Comparison of ENCODE assay signal across 8 cellular contexts in the genomic region with DNA sequence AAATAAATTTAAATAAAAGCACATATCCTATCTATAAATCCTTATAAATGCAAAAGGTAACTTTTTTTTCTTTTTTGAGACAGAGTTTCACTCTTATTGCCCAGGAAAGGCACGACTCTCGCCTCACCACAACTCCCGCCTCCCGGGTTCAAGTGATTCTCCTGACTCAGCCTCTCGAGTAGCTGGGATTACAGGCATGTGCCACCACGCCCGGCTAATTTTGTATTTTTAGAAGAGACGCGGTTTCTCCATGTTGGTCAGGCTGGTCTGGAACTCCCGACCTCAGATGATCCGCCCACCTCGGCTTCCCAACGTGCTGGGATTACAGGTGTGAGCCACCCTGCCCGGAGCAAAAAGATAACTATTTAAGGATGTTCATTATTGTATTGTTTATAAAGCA. TPM values are rescaled to one million over a fixed set of nuclear protein-coding genes. Genes with fewer than 3 reads are reported as not detected.
DNase-seq lines count a peak whose midpoint lies in the region; ATAC-seq and TF ChIP-seq lines count a peak whose summit lies in the region.
"Not testable (repeated sequence)": the region's sequence is repeated elsewhere in the genome, so short reads cannot be mapped to it uniquely, and the experiment has no call there.

No MANE protein-coding gene starts in this region.

- TF ChIP-seq CTCF in DOHH2 (IDR thresholded peaks at IDR 0.05; ENCODE audit: low read depth, low read length, poor library complexity, severe bottlenecking); MCF 10A (IDR thresholded peaks at IDR 0.05; ENCODE audit: unreplicated experiment); nephron (IDR thresholded peaks at IDR 0.05; ENCODE audit: unreplicated experiment in 3 of 3); type B pancreatic cell (conservative IDR thresholded peaks at IDR 0.05): not testable (repeated sequence)

- H3K4me1 ChIP-seq in DOHH2 (ENCODE audit: control insufficient read depth, low read length) = peaks cover 35% of the 10 kb centered on the region

- ATAC-seq in T-cell (replicated peaks in 1 of 4); activated T-helper 17 cell treated with anti-CD3 and anti-CD28 coated beads, Interleukin-2, amount 50 U/mL, for 72 hours (replicated peaks): not testable (repeated sequence)

- H3K27me3 ChIP-seq in DOHH2 (ENCODE audit: control insufficient read depth, low read length) = not testable (repeated sequence)

- CTCF ChIA-PET in T-cell (lab: Charles Lee) = not testable (repeated sequence)
- CTCF ChIA-PET in activated CD4-positive, alpha-beta memory T cell treated with anti-CD3 and anti-CD28 coated beads, Interleukin-2, amount 10 ng/mL, durations not matched to agents 7 days and 5 days (lab: Charles Lee) = interaction anchor here (1.0 to 5.7 kb wide), 5 partner anchors 18 to 143 kb away, joined by 4 to 36 read pairs (median 10); a partner anchor contains a TSS
- CTCF ChIA-PET in MCF 10A (lab: Yijun Ruan, JAX) = interaction anchor here (0.6 to 3.0 kb wide), 3 partner anchors 12 to 76 kb away, joined by 3 to 13 read pairs (median 4); a partner anchor contains a TSS

- not testable (repeated sequence) for DNase-seq in T-cell; MCF 10A (ENCODE audit: unreplicated experiment); immature natural killer cell; type B pancreatic cell (ENCODE audit: extremely low spot score, unreplicated experiment)
- DNase-seq in activated CD4-positive, alpha-beta memory T cell treated with anti-CD3 and anti-CD28 coated beads, Interleukin-2, amount 10 ng/mL, durations not matched to agents 7 days and 5 days = peak; percentile 9

- H3K27ac Mint-ChIP-seq in T-cell (peak overlapping the region; percentile 96 to 98), MCF 10A (ENCODE audit: low read depth, unreplicated experiment) (peak overlapping the region; percentile 94), immature natural killer cell (peak overlapping the region in 3 of 6 donors; percentile 90 to 97 (median 96)), nephron (peak overlapping the region; percentile 98 to 100 (median 100)), type B pancreatic cell (peak overlapping the region; percentile 98)
- peak overlapping the region; percentile 93 for H3K27ac Mint-ChIP-seq in activated CD4-positive, alpha-beta memory T cell treated with anti-CD3 and anti-CD28 coated beads, Interleukin-2, amount 10 ng/mL, durations not matched to agents 7 days and 5 days
- peak overlapping the region; percentile 89 for H3K27ac Mint-ChIP-seq in activated T-helper 17 cell treated with anti-CD3 and anti-CD28 coated beads, Interleukin-2, amount 50 U/mL, for 72 hours

- not testable (repeated sequence) for H3K27me3 Mint-ChIP-seq in T-cell; activated CD4-positive, alpha-beta memory T cell treated with anti-CD3 and anti-CD28 coated beads, Interleukin-2, amount 10 ng/mL, durations not matched to agents 7 days and 5 days; activated T-helper 17 cell treated with anti-CD3 and anti-CD28 coated beads, Interleukin-2, amount 50 U/mL, for 72 hours; MCF 10A (ENCODE audit: insufficient read depth, unreplicated experiment); nephron (ENCODE audit: low read depth); type B pancreatic cell
- peaks cover 6 to 18% (median 7%) of the 10 kb centered on the region in 3 donors for H3K27me3 Mint-ChIP-seq in immature natural killer cell (ENCODE audit: low read depth in 3 of 3)

- H3K79me2 ChIP-seq in DOHH2 (ENCODE audit: control insufficient read depth, low read length) = peaks cover 29% of the 10 kb centered on the region

- intact Hi-C loops in MCF 10A (cut with micrococcal nuclease) = not testable (repeated sequence)

- not testable (repeated sequence) for H3F3A ChIP-seq in DOHH2 (ENCODE audit: control insufficient read depth, insufficient read depth)

- peaks cover 28% of the 10 kb centered on the region for H3K36me3 ChIP-seq in DOHH2 (ENCODE audit: control insufficient read depth, low read length)

- H3K4me3 Mint-ChIP-seq in T-cell (peak overlapping the region; percentile 89 to 97 (median 91)), MCF 10A (ENCODE audit: unreplicated experiment) (peak overlapping the region; percentile 95), immature natural killer cell (peak overlapping the region in 4 of 5 donors; percentile 33 to 91 (median 90)), nephron (peak overlapping the region; percentile 91 to 96 (median 92)), type B pancreatic cell (peak overlapping the region; percentile 94)
- H3K4me3 Mint-ChIP-seq in activated CD4-positive, alpha-beta memory T cell treated with anti-CD3 and anti-CD28 coated beads, Interleukin-2, amount 10 ng/mL, durations not matched to agents 7 days and 5 days = peak overlapping the region; percentile 84
- H3K4me3 Mint-ChIP-seq in activated T-helper 17 cell treated with anti-CD3 and anti-CD28 coated beads, Interleukin-2, amount 50 U/mL, for 72 hours = peak overlapping the region; percentile 95

- H3K9me3 Mint-ChIP-seq in T-cell; activated CD4-positive, alpha-beta memory T cell treated with anti-CD3 and anti-CD28 coated beads, Interleukin-2, amount 10 ng/mL, durations not matched to agents 7 days and 5 days; activated T-helper 17 cell treated with anti-CD3 and anti-CD28 coated beads, Interleukin-2, amount 50 U/mL, for 72 hours; MCF 10A (ENCODE audit: unreplicated experiment); immature natural killer cell; nephron; type B pancreatic cell: not testable (repeated sequence)

- not testable (repeated sequence) for H3K27ac ChIP-seq in DOHH2 (ENCODE audit: low read depth, low read length)

- H3K9me3 ChIP-seq in DOHH2 (ENCODE audit: control insufficient read depth, insufficient read depth, low read length) = not testable (repeated sequence)

- H3K36me3 Mint-ChIP-seq in T-cell (peaks cover 19% of the 10 kb centered on the region), MCF 10A (ENCODE audit: insufficient read depth, unreplicated experiment) (peaks cover 36% of the 10 kb centered on the region), immature natural killer cell (peaks cover 5 to 15% (median 8%) of the 10 kb centered on the region in 3 donors), nephron (ENCODE audit: low read depth) (peaks cover 27% of the 10 kb centered on the region), type B pancreatic cell (peaks cover 24% of the 10 kb centered on the region)
- H3K36me3 Mint-ChIP-seq in activated CD4-positive, alpha-beta memory T cell treated with anti-CD3 and anti-CD28 coated beads, Interleukin-2, amount 10 ng/mL, durations not matched to agents 7 days and 5 days (ENCODE audit: low read depth) = peaks cover 21% of the 10 kb centered on the region
- peaks cover 35% of the 10 kb centered on the region for H3K36me3 Mint-ChIP-seq in activated T-helper 17 cell treated with anti-CD3 and anti-CD28 coated beads, Interleukin-2, amount 50 U/mL, for 72 hours (ENCODE audit: low read depth)

- not testable (repeated sequence) for H4K20me1 ChIP-seq in DOHH2 (ENCODE audit: control insufficient read depth, insufficient read depth, low read depth, low read length)

- peak overlapping the region; percentile 86 for H3K4me2 ChIP-seq in DOHH2 (ENCODE audit: low read length)

- not testable (repeated sequence) for BruUV-seq in MCF 10A (replicated peaks; lab: Mats Ljungman, UMichigan)

- not testable (repeated sequence) for H3K4me3 ChIP-seq in DOHH2 (ENCODE audit: low read length)

- not testable (repeated sequence) for H3K9me2 ChIP-seq in DOHH2 (replicated peaks; ENCODE audit: control insufficient read depth, low read length)

- POLR2A ChIA-PET in T-cell (lab: Charles Lee) = interaction anchor here in 1 of 2 donors (0.7 kb wide), 1 partner anchor 114 kb away, joined by 5 read pairs; no protein-coding TSS in a partner anchor
- POLR2A ChIA-PET in activated CD4-positive, alpha-beta memory T cell treated with anti-CD3 and anti-CD28 coated beads, Interleukin-2, amount 10 ng/mL, durations not matched to agents 7 days and 5 days (lab: Charles Lee) = interaction anchor here (4.5 to 15.2 kb wide), 3 partner anchors 18 to 40 kb away, joined by 21 to 263 read pairs (median 33); a partner anchor contains a TSS
- POLR2A ChIA-PET in MCF 10A (lab: Yijun Ruan, JAX) = interaction anchor here (0.6 to 2.8 kb wide), 5 partner anchors 20 to 211 kb away, joined by 3 to 21 read pairs (median 6); a partner anchor contains a TSS

- peaks cover 39 to 43% (median 40%) of the 10 kb centered on the region in 3 donors for H3K4me1 Mint-ChIP-seq in T-cell
- peaks cover 51% of the 10 kb centered on the region for H3K4me1 Mint-ChIP-seq in activated CD4-positive, alpha-beta memory T cell treated with anti-CD3 and anti-CD28 coated beads, Interleukin-2, amount 10 ng/mL, durations not matched to agents 7 days and 5 days
- peaks cover 30% of the 10 kb centered on the region for H3K4me1 Mint-ChIP-seq in activated T-helper 17 cell treated with anti-CD3 and anti-CD28 coated beads, Interleukin-2, amount 50 U/mL, for 72 hours
- H3K4me1 Mint-ChIP-seq in MCF 10A (ENCODE audit: insufficient read depth, unreplicated experiment) = peaks cover 37% of the 10 kb centered on the region
- peaks cover 40 to 43% of the 10 kb centered on the region in 2 donors for H3K4me1 Mint-ChIP-seq in immature natural killer cell
- H3K4me1 Mint-ChIP-seq in nephron = peaks cover 56% of the 10 kb centered on the region
- peaks cover 50% of the 10 kb centered on the region for H3K4me1 Mint-ChIP-seq in type B pancreatic cell (ENCODE audit: unreplicated experiment)

RNA-seq across cellular contexts. Expression of a gene that starts 1.7 kb away (rescaled TPM):
- total RNA-seq in T-cell = 10 to 100 TPM; 36.4 to 94.2 (median 83.9) TPM
- 10 to 100 TPM; 33.7 to 45.5 TPM for total RNA-seq in activated CD4-positive, alpha-beta memory T cell treated with anti-CD3 and anti-CD28 coated beads, Interleukin-2, amount 10 ng/mL, durations not matched to agents 7 days and 5 days
- 10 to 100 TPM; 41.8 to 42.3 TPM for total RNA-seq in activated T-helper 17 cell treated with anti-CD3 and anti-CD28 coated beads, Interleukin-2, amount 50 U/mL, for 72 hours
- 34.9 and 36.2 TPM in 2 replicates for total RNA-seq in MCF 10A (2022)
- polyA plus RNA-seq in immature natural killer cell = 1 to 10 TPM; 2.0 to 5.1 (median 2.6) TPM
- total RNA-seq in type B pancreatic cell (ENCODE audit: low replicate concordance) = 49.2 and 72.2 TPM in 2 replicates

RNA-seq across cellular contexts. Expression of a gene that starts 1.9 kb away (rescaled TPM):
- total RNA-seq in T-cell (10 to 100 TPM; 48.6 to 69.6 (median 62.3) TPM), MCF 10A (2022) (22.7 and 30.8 TPM in 2 replicates), type B pancreatic cell (ENCODE audit: low replicate concordance) (30.6 and 49.3 TPM in 2 replicates)
- total RNA-seq in activated CD4-positive, alpha-beta memory T cell treated with anti-CD3 and anti-CD28 coated beads, Interleukin-2, amount 10 ng/mL, durations not matched to agents 7 days and 5 days = 10 to 100 TPM; 28.6 to 31.0 TPM
- 10 to 100 TPM; 29.8 to 43.5 TPM for total RNA-seq in activated T-helper 17 cell treated with anti-CD3 and anti-CD28 coated beads, Interleukin-2, amount 50 U/mL, for 72 hours
- polyA plus RNA-seq in immature natural killer cell = 1 to 10 TPM in 2 of 3 donors, under 1 TPM in 1; 0.85 to 3.8 (median 2.6) TPM

RNA-seq across cellular contexts. Expression of a gene that starts 28.2 kb away (rescaled TPM):
- 100 to 1,000 TPM; 247 to 590 (median 469) TPM for total RNA-seq in T-cell
- 100 to 1,000 TPM; 780 to 786 TPM for total RNA-seq in activated CD4-positive, alpha-beta memory T cell treated with anti-CD3 and anti-CD28 coated beads, Interleukin-2, amount 10 ng/mL, durations not matched to agents 7 days and 5 days
- 100 to 1,000 TPM; 183 to 187 TPM for total RNA-seq in activated T-helper 17 cell treated with anti-CD3 and anti-CD28 coated beads, Interleukin-2, amount 50 U/mL, for 72 hours
- total RNA-seq in MCF 10A (2022) = 1.0 and 1.1 TPM in 2 replicates
- polyA plus RNA-seq in immature natural killer cell = 100 to 1,000 TPM; 289 to 390 (median 389) TPM
- total RNA-seq in type B pancreatic cell (ENCODE audit: low replicate concordance) = 3.2 and 4.2 TPM in 2 replicates

RNA-seq across cellular contexts. Expression of a gene that starts 53.2 kb away (rescaled TPM):
- total RNA-seq in T-cell = 10 to 100 TPM; 20.3 to 91.3 (median 74.2) TPM
- total RNA-seq in activated CD4-positive, alpha-beta memory T cell treated with anti-CD3 and anti-CD28 coated beads, Interleukin-2, amount 10 ng/mL, durations not matched to agents 7 days and 5 days = 10 to 100 TPM; 46.1 to 47.4 TPM
- 10 to 100 TPM; 28.5 to 58.3 TPM for total RNA-seq in activated T-helper 17 cell treated with anti-CD3 and anti-CD28 coated beads, Interleukin-2, amount 50 U/mL, for 72 hours
- 30.9 and 43.7 TPM in 2 replicates for total RNA-seq in MCF 10A (2022)
- 10 to 100 TPM in 1 of 3 donors, 1 to 10 TPM in 2; 2.9 to 10.1 (median 4.7) TPM for polyA plus RNA-seq in immature natural killer cell
- total RNA-seq in type B pancreatic cell (ENCODE audit: low replicate concordance) = 74.5 and 89.9 TPM in 2 replicates

Comparison
In these comparisons a context has a peak if more than half of its experiments do, and no peak if none do; other contexts are left out.
1. RNA of a gene that starts 28.2 kb away (total RNA-seq): 780 to 786 TPM in activated CD4-positive, alpha-beta memory T cell treated with anti-CD3 and anti-CD28 coated beads, Interleukin-2, amount 10 ng/mL, durations not matched to agents 7 days and 5 days, 247 to 590 TPM in T-cell and 183 to 187 TPM in activated T-helper 17 cell treated with anti-CD3 and anti-CD28 coated beads, Interleukin-2, amount 50 U/mL, for 72 hours; 3.2 to 4.2 TPM in type B pancreatic cell and 1.0 to 1.1 TPM in MCF 10A; every median in the first group is over 10 times any median in the second.
2. Peak in every context shown above with its lines, with median percentiles within 50 percentile points of each other: H3K4me3 Mint-ChIP-seq.